In genomic region chr18:3401669-3402620, GRCh38 we compare ENCODE assay signal across 11 cellular contexts. TPM values are rescaled to one million over a fixed set of nuclear protein-coding genes. Genes with fewer than 3 reads are reported as not detected.
DNase-seq lines count a peak whose midpoint lies in the region; ATAC-seq and TF ChIP-seq lines count a peak whose summit lies in the region.
"Had no signal": no experiment of that assay in that cellular context is flagged by ENCODE, and none has a peak within 500 bp of the region (broad histone marks: within the 10 kb centered on the region; RNA-seq: fewer than 3 reads in every experiment).

No MANE protein-coding gene starts in this region.

- H3K4me3 ChIP-seq in GM06990 (replicated peaks; ENCODE audit: low read depth, low read length): no peak overlapping the region
- H3K4me3 ChIP-seq in vagina: no peak overlapping the region
- H3K4me3 ChIP-seq: breast epithelium, GM23248, upper lobe of left lung had no signal

- H3K4me1 ChIP-seq in vagina: no peaks in the 10 kb centered on the region
- H3K4me1 ChIP-seq: breast epithelium, upper lobe of left lung had no signal

- H3K27ac ChIP-seq in vagina: no peak overlapping the region
- H3K27ac ChIP-seq: breast epithelium, GM23248, upper lobe of left lung had no signal

- no peak for TF ChIP-seq CTCF in GM06990 (IDR thresholded peaks at IDR 0.05; ENCODE audit: insufficient read depth, low read length, poor library complexity, severe bottlenecking)
- TF ChIP-seq CTCF in vagina (IDR thresholded peaks at IDR 0.05): no peak

- ATAC-seq in GM19395 (IDR thresholded peaks at IDR 0.05; ENCODE audit: unreplicated experiment) (peak; percentile 87), HG02943 (IDR thresholded peaks at IDR 0.05; ENCODE audit: low read depth, unreplicated experiment) (peak; percentile 84)

- peak; percentile 67 for DNase-seq in GM06990 (ENCODE audit: extremely low read depth, insufficient read length)
- peak; percentile 62 for DNase-seq in NCI-H69 (lab: John Stamatoyannopoulos, UW)
- no peak for DNase-seq in stimulated activated CD4-positive, alpha-beta T cell treated with anti-CD3 and anti-CD28 coated beads, Interleukin-1b, Interleukin-23, amount 100 ng/mL, for 48 hours
- no peak for DNase-seq in NCI-H1092 treated with DMSO at 0.1 percent for 48 hours (lab: John Stamatoyannopoulos, UW)
- no peak for DNase-seq in hippocampal formation (lab: John Stamatoyannopoulos, UW)
- no peak for DNase-seq in vagina (ENCODE audit: extremely low spot score in 2 of 2)
- DNase-seq: GM23248, upper lobe of left lung had no signal

- no peaks in the 10 kb centered on the region for H3K9me3 ChIP-seq in vagina
- H3K9me3 ChIP-seq: upper lobe of left lung had no signal

- H3K36me3 ChIP-seq in GM06990 (ENCODE audit: control insufficient read depth, insufficient read depth, low read length) (no peaks in the 10 kb centered on the region), vagina (no peaks in the 10 kb centered on the region)
- H3K36me3 ChIP-seq: breast epithelium, upper lobe of left lung had no signal

- TF ChIP-seq POLR2A in vagina (IDR thresholded peaks at IDR 0.05): no peak

- intact Hi-C loops in vagina (cut with DNase I): no loop called here

- no peaks in the 10 kb centered on the region for H3K27me3 ChIP-seq in GM06990 (replicated peaks; ENCODE audit: control insufficient read depth, insufficient read depth, low read length)
- H3K27me3 ChIP-seq in vagina: no peaks in the 10 kb centered on the region
- H3K27me3 ChIP-seq: breast epithelium, upper lobe of left lung had no signal

RNA-seq across cellular contexts. Expression of gene TGIF1, which starts 48.0 kb away (rescaled TPM):
- total RNA-seq in vagina: 60.9 TPM

Comparison
In these comparisons a context has a peak if more than half of its experiments do, and no peak if none do; other contexts are left out.
1. DNase-seq: peak in GM06990 (single experiment) and NCI-H69 (single experiment); none in stimulated activated CD4-positive, alpha-beta T cell treated with anti-CD3 and anti-CD28 coated beads, Interleukin-1b, Interleukin-23, amount 100 ng/mL, for 48 hours (single experiment), NCI-H1092 treated with DMSO at 0.1 percent for 48 hours (single experiment), hippocampal formation (0 of 2) and vagina (0 of 2).